Comparison of ENCODE assay signal across 28 cellular contexts in genomic region chr17:52505601-52506000, GRCh38.
"Had no signal": no experiment of that assay in that cellular context is flagged by ENCODE, and none has a peak within 500 bp of the region (broad histone marks: within the 10 kb centered on the region; RNA-seq: fewer than 3 reads in every experiment).

No MANE protein-coding gene starts in this region.

- H3K36me3 Mint-ChIP-seq: stimulated activated effector memory CD8-positive, alpha-beta T cell treated with anti-CD3 and anti-CD28 coated beads, Interleukin-12 subunit alpha, Interleukin-12 subunit beta, amount 100 ng/mL, for 72 hours; stimulated activated naive B cell treated with anti-CD40 and anti-IgM and Interleukin-4, amounts not matched to agents 10 μg/mL and 1 μg/mL and 100 μg/mL, for 72 hours had no signal

- DNase-seq: naive thymus-derived CD8-positive, alpha-beta T cell; nephron progenitor cell; nucleus accumbens; pancreas; psoas muscle; right cardiac atrium; right lobe of liver; sigmoid colon; spleen; stimulated activated CD4-positive, alpha-beta T cell treated with anti-CD3 and anti-CD28 coated beads, Interleukin-12 subunit alpha, Interleukin-12 subunit beta, amount 100 ng/mL, for 4 hours; stimulated activated CD4-positive, alpha-beta T cell treated with anti-CD3 and anti-CD28 coated beads, Interleukin-2, amount 100 ng/mL, for 24 hours; stimulated activated CD4-positive, alpha-beta T cell treated with anti-CD3 and anti-CD28 coated beads, Interleukin-2, amount 100 ng/mL, for 48 hours; stimulated activated CD4-positive, alpha-beta T cell treated with anti-CD3 and anti-CD28 coated beads, Interleukin-4, amount 100 ng/mL, for 24 hours; stimulated activated naive B cell treated with anti-CD40 and anti-IgM and Interleukin-4, amounts not matched to agents 10 μg/mL and 1 μg/mL and 100 μg/mL, for 72 hours; stimulated activated naive CD4-positive, alpha-beta T cell treated with Interleukin-2 at 50 U/mL for 16 hours; stomach; thyroid gland; upper lobe of left lung had no signal

- H3K9me3 ChIP-seq: neutrophil, pancreas, psoas muscle, right lobe of liver, sigmoid colon, stomach, thoracic aorta, thyroid gland, tibial nerve, upper lobe of left lung, vagina had no signal

- H3K4me1 ChIP-seq: pancreas, right lobe of liver, sigmoid colon, spleen, stomach, thyroid gland, tibial nerve, upper lobe of left lung, vagina had no signal

- H3K36me3 ChIP-seq: neutrophil, pancreas, right lobe of liver, sigmoid colon, spleen, stomach, thoracic aorta, thyroid gland, tibial nerve, upper lobe of left lung, vagina had no signal

- ATAC-seq: naive thymus-derived CD8-positive, alpha-beta T cell; natural killer cell treated with Interleukin-12 subunit alpha and Interleukin-12 subunit beta and Interleukin-15 and Interleukin-18, amount 100 ng/mL, for 72 hours; pancreas; right cardiac atrium; right lobe of liver; stimulated activated effector memory CD8-positive, alpha-beta T cell treated with anti-CD3 and anti-CD28 coated beads, Interleukin-12 subunit alpha, Interleukin-12 subunit beta, amount 100 ng/mL, for 72 hours; stimulated activated naive B cell treated with anti-CD40 and anti-IgM and Interleukin-4, amounts not matched to agents 10 μg/mL and 1 μg/mL and 100 μg/mL, for 72 hours had no signal

- H3K27me3 ChIP-seq: neutrophil, pancreas, right lobe of liver, sigmoid colon, spleen, stomach, thyroid gland, tibial nerve, upper lobe of left lung, vagina had no signal

- H3K27me3 Mint-ChIP-seq: natural killer cell treated with Interleukin-12 subunit alpha and Interleukin-12 subunit beta and Interleukin-15 and Interleukin-18, amount 100 ng/mL, for 72 hours; stimulated activated naive B cell treated with anti-CD40 and anti-IgM and Interleukin-4, amounts not matched to agents 10 μg/mL and 1 μg/mL and 100 μg/mL, for 72 hours; stimulated activated naive CD8-positive, alpha-beta T cell treated with anti-CD3 and anti-CD28 coated beads, Interleukin-15, Interleukin-2, amounts not matched to agents 100 ng/mL and 50 ng/mL, for 24 hours had no signal

- H3K27ac ChIP-seq: neutrophil, pancreas, psoas muscle, right lobe of liver, sigmoid colon, skin epidermis, spleen, stomach, thoracic aorta, thyroid gland, tibial nerve, upper lobe of left lung, vagina had no signal

- H3K4me3 Mint-ChIP-seq: naive thymus-derived CD8-positive, alpha-beta T cell; natural killer cell treated with Interleukin-12 subunit alpha and Interleukin-12 subunit beta and Interleukin-15 and Interleukin-18, amount 100 ng/mL, for 72 hours; nephron progenitor cell; neural crest cell; stimulated activated effector memory CD8-positive, alpha-beta T cell treated with anti-CD3 and anti-CD28 coated beads, Interleukin-12 subunit alpha, Interleukin-12 subunit beta, amount 100 ng/mL, for 72 hours; stimulated activated naive B cell treated with anti-CD40 and anti-IgM and Interleukin-4, amounts not matched to agents 10 μg/mL and 1 μg/mL and 100 μg/mL, for 72 hours; stimulated activated naive CD8-positive, alpha-beta T cell treated with anti-CD3 and anti-CD28 coated beads, Interleukin-15, Interleukin-2, amounts not matched to agents 100 ng/mL and 50 ng/mL, for 24 hours had no signal

- H3K27ac Mint-ChIP-seq: naive thymus-derived CD8-positive, alpha-beta T cell; natural killer cell treated with Interleukin-12 subunit alpha and Interleukin-12 subunit beta and Interleukin-15 and Interleukin-18, amount 100 ng/mL, for 72 hours; nephron progenitor cell; stimulated activated effector memory CD8-positive, alpha-beta T cell treated with anti-CD3 and anti-CD28 coated beads, Interleukin-12 subunit alpha, Interleukin-12 subunit beta, amount 100 ng/mL, for 72 hours; stimulated activated naive B cell treated with anti-CD40 and anti-IgM and Interleukin-4, amounts not matched to agents 10 μg/mL and 1 μg/mL and 100 μg/mL, for 72 hours; stimulated activated naive CD8-positive, alpha-beta T cell treated with anti-CD3 and anti-CD28 coated beads, Interleukin-15, Interleukin-2, amounts not matched to agents 100 ng/mL and 50 ng/mL, for 24 hours had no signal

- H3K4me3 ChIP-seq: pancreas, psoas muscle, right lobe of liver, sigmoid colon, skin epidermis, smooth muscle cell, spleen, stomach, thoracic aorta, thyroid gland, tibial nerve, upper lobe of left lung, vagina had no signal

- H3K9me3 Mint-ChIP-seq: nephron progenitor cell had no signal

- H3K4me1 Mint-ChIP-seq: naive thymus-derived CD8-positive, alpha-beta T cell; nephron progenitor cell; neural crest cell; stimulated activated effector memory CD8-positive, alpha-beta T cell treated with anti-CD3 and anti-CD28 coated beads, Interleukin-12 subunit alpha, Interleukin-12 subunit beta, amount 100 ng/mL, for 72 hours; stimulated activated naive B cell treated with anti-CD40 and anti-IgM and Interleukin-4, amounts not matched to agents 10 μg/mL and 1 μg/mL and 100 μg/mL, for 72 hours had no signal
